Comparison of ENCODE assay signal across 1 cellular context in the genomic region with DNA sequence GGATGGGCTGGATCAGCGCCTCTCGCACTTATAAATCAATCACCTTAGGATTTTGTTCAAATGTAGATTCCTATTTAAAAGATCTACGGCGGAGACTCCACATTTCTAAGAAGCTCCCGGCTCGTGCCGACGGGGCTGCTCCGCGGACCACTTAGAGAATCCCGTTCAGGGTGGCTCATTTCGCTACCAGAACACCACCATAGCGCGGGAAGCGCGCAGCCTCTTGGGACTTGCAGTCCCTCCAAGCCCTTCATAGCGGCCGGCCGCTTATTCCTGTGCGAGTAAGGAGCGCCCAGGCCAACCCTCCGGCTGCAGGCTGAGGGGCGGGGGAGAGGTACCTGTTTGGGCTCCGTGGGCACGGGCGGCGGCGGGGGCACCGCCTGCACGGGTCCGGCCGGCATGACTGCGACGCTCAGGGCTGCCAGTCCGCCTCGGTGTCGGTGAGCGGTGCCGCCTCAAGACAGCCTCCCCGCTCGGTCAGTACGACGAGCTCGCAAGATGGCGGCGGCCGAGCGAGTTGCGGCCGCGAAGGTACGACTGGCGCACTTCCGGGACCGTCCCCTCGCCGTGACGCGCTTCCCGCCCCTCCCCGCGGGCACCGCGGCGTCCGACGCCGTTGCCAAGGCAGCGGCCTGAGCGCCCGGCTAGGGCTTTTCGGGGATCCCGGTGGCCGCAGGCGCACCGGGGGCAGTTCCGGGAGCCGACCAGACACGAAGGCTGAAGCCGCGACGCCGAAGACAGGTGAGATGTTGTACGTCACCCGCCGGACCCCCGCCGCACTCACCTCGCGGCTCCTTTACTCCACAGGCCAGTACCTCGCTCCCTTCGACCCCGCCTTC.
TF ChIP-seq lines count a peak whose summit lies in the region.

Gene CCDC157 (plus strand): TSS at position 616 of the 839 bp plus-strand sequence. CDS start 8,994 bp downstream, outside the sequence.
A gene with protein sequence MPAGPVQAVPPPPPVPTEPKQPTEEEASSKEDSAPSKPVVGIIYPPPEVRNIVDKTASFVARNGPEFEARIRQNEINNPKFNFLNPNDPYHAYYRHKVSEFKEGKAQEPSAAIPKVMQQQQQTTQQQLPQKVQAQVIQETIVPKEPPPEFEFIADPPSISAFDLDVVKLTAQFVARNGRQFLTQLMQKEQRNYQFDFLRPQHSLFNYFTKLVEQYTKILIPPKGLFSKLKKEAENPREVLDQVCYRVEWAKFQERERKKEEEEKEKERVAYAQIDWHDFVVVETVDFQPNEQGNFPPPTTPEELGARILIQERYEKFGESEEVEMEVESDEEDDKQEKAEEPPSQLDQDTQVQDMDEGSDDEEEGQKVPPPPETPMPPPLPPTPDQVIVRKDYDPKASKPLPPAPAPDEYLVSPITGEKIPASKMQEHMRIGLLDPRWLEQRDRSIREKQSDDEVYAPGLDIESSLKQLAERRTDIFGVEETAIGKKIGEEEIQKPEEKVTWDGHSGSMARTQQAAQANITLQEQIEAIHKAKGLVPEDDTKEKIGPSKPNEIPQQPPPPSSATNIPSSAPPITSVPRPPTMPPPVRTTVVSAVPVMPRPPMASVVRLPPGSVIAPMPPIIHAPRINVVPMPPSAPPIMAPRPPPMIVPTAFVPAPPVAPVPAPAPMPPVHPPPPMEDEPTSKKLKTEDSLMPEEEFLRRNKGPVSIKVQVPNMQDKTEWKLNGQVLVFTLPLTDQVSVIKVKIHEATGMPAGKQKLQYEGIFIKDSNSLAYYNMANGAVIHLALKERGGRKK (minus strand): TSS at position 503 of the 839 bp plus-strand sequence. CDS start 102 bp downstream, at position 401.

TF ChIP-seq in HepG2, 621 proteins besides CTCF, POLR2A, EP300 and RAD21 (continued from another document and continues in another):
- TF ChIP-seq, protein P1, sequence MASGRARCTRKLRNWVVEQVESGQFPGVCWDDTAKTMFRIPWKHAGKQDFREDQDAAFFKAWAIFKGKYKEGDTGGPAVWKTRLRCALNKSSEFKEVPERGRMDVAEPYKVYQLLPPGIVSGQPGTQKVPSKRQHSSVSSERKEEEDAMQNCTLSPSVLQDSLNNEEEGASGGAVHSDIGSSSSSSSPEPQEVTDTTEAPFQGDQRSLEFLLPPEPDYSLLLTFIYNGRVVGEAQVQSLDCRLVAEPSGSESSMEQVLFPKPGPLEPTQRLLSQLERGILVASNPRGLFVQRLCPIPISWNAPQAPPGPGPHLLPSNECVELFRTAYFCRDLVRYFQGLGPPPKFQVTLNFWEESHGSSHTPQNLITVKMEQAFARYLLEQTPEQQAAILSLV (CRISPR knock-in tag; IDR thresholded peaks at IDR 0.05; ENCODE audit: borderline replicate concordance): peak; percentile 59; the same call in 1 of the 2 replicates
- TF ChIP-seq BRF2 (CRISPR knock-in tag; IDR thresholded peaks at IDR 0.05) (no peak), ZNF563 (CRISPR knock-in tag; IDR thresholded peaks at IDR 0.05) (peak; percentile 91), ZFP90 (CRISPR knock-in tag; IDR thresholded peaks at IDR 0.05; ENCODE audit: borderline replicate concordance) (peak; percentile 68; the same call in 1 of the 2 replicates), ZBTB42 (CRISPR knock-in tag; IDR thresholded peaks at IDR 0.05) (no peak), SRF (IDR thresholded peaks at IDR 0.05; ENCODE audit: low read depth, low read length) (no peak), JUND (CRISPR knock-in tag; IDR thresholded peaks at IDR 0.05) (no peak), ZNF282 (IDR thresholded peaks at IDR 0.05; ENCODE audit: partially characterized antibody) (no peak), ZNF33B (CRISPR knock-in tag; IDR thresholded peaks at IDR 0.05) (0 out of 2 replicates have a peak, but pooled peaks have one; percentile 37), ZNF776 (CRISPR knock-in tag; IDR thresholded peaks at IDR 0.05) (peak; percentile 73; the same call in 1 of the 2 replicates), SSRP1 (CRISPR knock-in tag; IDR thresholded peaks at IDR 0.05) (no peak), SP2 (CRISPR knock-in tag; IDR thresholded peaks at IDR 0.05) (peak; percentile 75), ZNF557 (CRISPR knock-in tag; IDR thresholded peaks at IDR 0.05) (no peak), ZNF570 (CRISPR knock-in tag; IDR thresholded peaks at IDR 0.05; ENCODE audit: borderline replicate concordance) (no peak), CBX2 (IDR thresholded peaks at IDR 0.05; ENCODE audit: low read depth, low read length) (no peak), CBX2 (CRISPR knock-in tag; IDR thresholded peaks at IDR 0.05; ENCODE audit: low read depth) (no peak), PLRG1 (conservative IDR thresholded peaks at IDR 0.05) (no peak), ERF (CRISPR knock-in tag; IDR thresholded peaks at IDR 0.05) (peak; percentile 67), NFE2 (CRISPR knock-in tag; IDR thresholded peaks at IDR 0.05) (no peak), NRL (CRISPR knock-in tag; IDR thresholded peaks at IDR 0.05; ENCODE audit: borderline replicate concordance) (no peak; the same call in none of the 2 replicates), PCBP1 (IDR thresholded peaks at IDR 0.05; ENCODE audit: borderline replicate concordance, low read depth, low read length) (no peak), FOXP4 (CRISPR knock-in tag; IDR thresholded peaks at IDR 0.05) (no peak), ZNF660 (CRISPR knock-in tag; IDR thresholded peaks at IDR 0.05; ENCODE audit: borderline replicate concordance, low read depth) (no peak), HNF4G (IDR thresholded peaks at IDR 0.05; ENCODE audit: borderline replicate concordance, low read depth, low read length) (no peak), HNF4G (CRISPR knock-in tag; IDR thresholded peaks at IDR 0.05; ENCODE audit: borderline replicate concordance, low read depth) (no peak; the same call in 1 of the 2 replicates), ZNF24 (IDR thresholded peaks at IDR 0.05) (no peak), RBAK (CRISPR knock-in tag; IDR thresholded peaks at IDR 0.05) (no peak), SRSF1 (optimal IDR thresholded peaks at IDR 0.05; ENCODE audit: low read depth, low read length) (peak; percentile 58), PRMT3 (CRISPR knock-in tag; IDR thresholded peaks at IDR 0.05; ENCODE audit: borderline replicate concordance, low read depth) (no peak), ZNF737 (CRISPR knock-in tag; IDR thresholded peaks at IDR 0.05; ENCODE audit: borderline replicate concordance) (no peak), MZF1 (CRISPR knock-in tag; IDR thresholded peaks at IDR 0.05; ENCODE audit: borderline replicate concordance) (no peak), RELA (CRISPR knock-in tag; IDR thresholded peaks at IDR 0.05) (0 out of 2 replicates have a peak, but pooled peaks have one; percentile 63), MLLT10 (CRISPR knock-in tag; IDR thresholded peaks at IDR 0.05) (no peak), ZNF761 (CRISPR knock-in tag; conservative IDR thresholded peaks at IDR 0.05) (0 out of 2 replicates have a peak, but pooled peaks have one; percentile 27), POLR2AphosphoS5 (IDR thresholded peaks at IDR 0.05; ENCODE audit: low read depth, low read length) (peak; percentile 75; the same call in 1 of the 2 replicates), SMAD9 (CRISPR knock-in tag; IDR thresholded peaks at IDR 0.05) (no peak), ZBTB8A (CRISPR knock-in tag; IDR thresholded peaks at IDR 0.05; ENCODE audit: borderline replicate concordance, low read depth) (no peak), SAP130 (CRISPR knock-in tag; IDR thresholded peaks at IDR 0.05; ENCODE audit: low read depth) (peak; percentile 99), RBFOX2 (IDR thresholded peaks at IDR 0.05; ENCODE audit: low read depth, low read length) (peak; percentile 98), ESRRA (CRISPR knock-in tag; IDR thresholded peaks at IDR 0.05; ENCODE audit: low read depth) (peak; percentile 67; the same call in 1 of the 2 replicates), CENPX (CRISPR knock-in tag; IDR thresholded peaks at IDR 0.05) (no peak), ZNF160 (CRISPR knock-in tag; IDR thresholded peaks at IDR 0.05) (peak; percentile 92; the same call in 1 of the 2 replicates), SIN3B (IDR thresholded peaks at IDR 0.05; ENCODE audit: low read length) (no peak), ZFY (CRISPR knock-in tag; IDR thresholded peaks at IDR 0.05) (peak; percentile 100), ZNF44 (CRISPR knock-in tag; IDR thresholded peaks at IDR 0.05) (no peak)
- TF ChIP-seq, protein P2, sequence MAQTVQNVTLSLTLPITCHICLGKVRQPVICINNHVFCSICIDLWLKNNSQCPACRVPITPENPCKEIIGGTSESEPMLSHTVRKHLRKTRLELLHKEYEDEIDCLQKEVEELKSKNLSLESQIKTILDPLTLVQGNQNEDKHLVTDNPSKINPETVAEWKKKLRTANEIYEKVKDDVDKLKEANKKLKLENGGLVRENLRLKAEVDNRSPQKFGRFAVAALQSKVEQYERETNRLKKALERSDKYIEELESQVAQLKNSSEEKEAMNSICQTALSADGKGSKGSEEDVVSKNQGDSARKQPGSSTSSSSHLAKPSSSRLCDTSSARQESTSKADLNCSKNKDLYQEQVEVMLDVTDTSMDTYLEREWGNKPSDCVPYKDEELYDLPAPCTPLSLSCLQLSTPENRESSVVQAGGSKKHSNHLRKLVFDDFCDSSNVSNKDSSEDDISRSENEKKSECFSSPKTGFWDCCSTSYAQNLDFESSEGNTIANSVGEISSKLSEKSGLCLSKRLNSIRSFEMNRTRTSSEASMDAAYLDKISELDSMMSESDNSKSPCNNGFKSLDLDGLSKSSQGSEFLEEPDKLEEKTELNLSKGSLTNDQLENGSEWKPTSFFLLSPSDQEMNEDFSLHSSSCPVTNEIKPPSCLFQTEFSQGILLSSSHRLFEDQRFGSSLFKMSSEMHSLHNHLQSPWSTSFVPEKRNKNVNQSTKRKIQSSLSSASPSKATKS (CRISPR knock-in tag; IDR thresholded peaks at IDR 0.05): no peak
- TF ChIP-seq, protein P3, sequence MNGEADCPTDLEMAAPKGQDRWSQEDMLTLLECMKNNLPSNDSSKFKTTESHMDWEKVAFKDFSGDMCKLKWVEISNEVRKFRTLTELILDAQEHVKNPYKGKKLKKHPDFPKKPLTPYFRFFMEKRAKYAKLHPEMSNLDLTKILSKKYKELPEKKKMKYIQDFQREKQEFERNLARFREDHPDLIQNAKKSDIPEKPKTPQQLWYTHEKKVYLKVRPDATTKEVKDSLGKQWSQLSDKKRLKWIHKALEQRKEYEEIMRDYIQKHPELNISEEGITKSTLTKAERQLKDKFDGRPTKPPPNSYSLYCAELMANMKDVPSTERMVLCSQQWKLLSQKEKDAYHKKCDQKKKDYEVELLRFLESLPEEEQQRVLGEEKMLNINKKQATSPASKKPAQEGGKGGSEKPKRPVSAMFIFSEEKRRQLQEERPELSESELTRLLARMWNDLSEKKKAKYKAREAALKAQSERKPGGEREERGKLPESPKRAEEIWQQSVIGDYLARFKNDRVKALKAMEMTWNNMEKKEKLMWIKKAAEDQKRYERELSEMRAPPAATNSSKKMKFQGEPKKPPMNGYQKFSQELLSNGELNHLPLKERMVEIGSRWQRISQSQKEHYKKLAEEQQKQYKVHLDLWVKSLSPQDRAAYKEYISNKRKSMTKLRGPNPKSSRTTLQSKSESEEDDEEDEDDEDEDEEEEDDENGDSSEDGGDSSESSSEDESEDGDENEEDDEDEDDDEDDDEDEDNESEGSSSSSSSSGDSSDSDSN (CRISPR knock-in tag; IDR thresholded peaks at IDR 0.05): peak; percentile 86
- TF ChIP-seq, protein P4, sequence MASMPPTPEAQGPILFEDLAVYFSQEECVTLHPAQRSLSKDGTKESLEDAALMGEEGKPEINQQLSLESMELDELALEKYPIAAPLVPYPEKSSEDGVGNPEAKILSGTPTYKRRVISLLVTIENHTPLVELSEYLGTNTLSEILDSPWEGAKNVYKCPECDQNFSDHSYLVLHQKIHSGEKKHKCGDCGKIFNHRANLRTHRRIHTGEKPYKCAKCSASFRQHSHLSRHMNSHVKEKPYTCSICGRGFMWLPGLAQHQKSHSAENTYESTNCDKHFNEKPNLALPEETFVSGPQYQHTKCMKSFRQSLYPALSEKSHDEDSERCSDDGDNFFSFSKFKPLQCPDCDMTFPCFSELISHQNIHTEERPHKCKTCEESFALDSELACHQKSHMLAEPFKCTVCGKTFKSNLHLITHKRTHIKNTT (CRISPR knock-in tag; IDR thresholded peaks at IDR 0.05): no peak
- TF ChIP-seq, protein P5, sequence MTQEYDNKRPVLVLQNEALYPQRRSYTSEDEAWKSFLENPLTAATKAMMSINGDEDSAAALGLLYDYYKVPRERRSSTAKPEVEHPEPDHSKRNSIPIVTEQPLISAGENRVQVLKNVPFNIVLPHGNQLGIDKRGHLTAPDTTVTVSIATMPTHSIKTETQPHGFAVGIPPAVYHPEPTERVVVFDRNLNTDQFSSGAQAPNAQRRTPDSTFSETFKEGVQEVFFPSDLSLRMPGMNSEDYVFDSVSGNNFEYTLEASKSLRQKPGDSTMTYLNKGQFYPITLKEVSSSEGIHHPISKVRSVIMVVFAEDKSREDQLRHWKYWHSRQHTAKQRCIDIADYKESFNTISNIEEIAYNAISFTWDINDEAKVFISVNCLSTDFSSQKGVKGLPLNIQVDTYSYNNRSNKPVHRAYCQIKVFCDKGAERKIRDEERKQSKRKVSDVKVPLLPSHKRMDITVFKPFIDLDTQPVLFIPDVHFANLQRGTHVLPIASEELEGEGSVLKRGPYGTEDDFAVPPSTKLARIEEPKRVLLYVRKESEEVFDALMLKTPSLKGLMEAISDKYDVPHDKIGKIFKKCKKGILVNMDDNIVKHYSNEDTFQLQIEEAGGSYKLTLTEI (CRISPR knock-in tag; conservative IDR thresholded peaks at IDR 0.05): no peak
- TF ChIP-seq, protein P6, sequence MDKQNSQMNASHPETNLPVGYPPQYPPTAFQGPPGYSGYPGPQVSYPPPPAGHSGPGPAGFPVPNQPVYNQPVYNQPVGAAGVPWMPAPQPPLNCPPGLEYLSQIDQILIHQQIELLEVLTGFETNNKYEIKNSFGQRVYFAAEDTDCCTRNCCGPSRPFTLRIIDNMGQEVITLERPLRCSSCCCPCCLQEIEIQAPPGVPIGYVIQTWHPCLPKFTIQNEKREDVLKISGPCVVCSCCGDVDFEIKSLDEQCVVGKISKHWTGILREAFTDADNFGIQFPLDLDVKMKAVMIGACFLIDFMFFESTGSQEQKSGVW (CRISPR knock-in tag; IDR thresholded peaks at IDR 0.05; ENCODE audit: borderline replicate concordance): no peak
